In the genomic region with DNA sequence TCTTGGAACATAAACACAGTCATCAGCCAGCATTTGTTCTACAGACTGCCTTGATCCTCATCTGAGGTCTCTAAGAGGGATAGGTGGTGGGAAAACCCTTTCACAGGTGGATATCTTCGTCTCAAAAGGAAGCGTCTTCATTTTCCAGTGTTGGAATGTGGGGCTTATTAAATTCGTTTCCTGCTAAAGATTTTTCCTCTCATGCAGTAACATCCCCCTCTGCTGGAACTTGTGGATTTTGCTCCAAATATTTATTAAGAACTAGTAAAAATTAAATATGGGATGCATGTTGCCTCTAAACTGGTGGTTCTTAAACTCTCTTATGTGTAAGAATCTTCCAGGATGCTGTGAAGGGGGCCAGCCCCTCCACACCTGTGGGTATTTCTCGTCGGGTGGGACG, we compare ENCODE assay signal across 8 cellular contexts. TPM values are rescaled to one million over a fixed set of nuclear protein-coding genes. Genes with fewer than 3 reads are reported as not detected.
DNase-seq lines count a peak whose midpoint lies in the region; ATAC-seq and TF ChIP-seq lines count a peak whose summit lies in the region.

No MANE protein-coding gene starts in this region.

- H3K4me3 Mint-ChIP-seq in CD14-positive monocyte = no peak overlapping the region
- no peak overlapping the region for H3K4me3 Mint-ChIP-seq in activated naive CD8-positive, alpha-beta T cell treated with anti-CD3 and anti-CD28 coated beads for 36 hours

- no peaks in the 10 kb centered on the region for H3K4me1 Mint-ChIP-seq in CD14-positive monocyte
- no peaks in the 10 kb centered on the region for H3K4me1 Mint-ChIP-seq in activated naive CD8-positive, alpha-beta T cell treated with anti-CD3 and anti-CD28 coated beads for 36 hours

- DNase-seq in CD14-positive monocyte (ENCODE audit: low spot score) (no peak), M059J (ENCODE audit: low read depth) (peak; percentile 67), body of pancreas (peak in 1 of 4 donors; percentile 11), mesenchymal stem cell (peak; percentile 67), posterior vena cava (ENCODE audit: low spot score) (no peak)
- no peak for DNase-seq in activated naive CD8-positive, alpha-beta T cell treated with anti-CD3 and anti-CD28 coated beads for 36 hours

- H3K79me1 ChIP-seq in mesenchymal stem cell (replicated peaks; ENCODE audit: low read length, poor library complexity, severe bottlenecking) = no peaks in the 10 kb centered on the region

- no peak for TF ChIP-seq POLR2A in body of pancreas (IDR thresholded peaks at IDR 0.05)

- H3K18ac ChIP-seq in mesenchymal stem cell (ENCODE audit: low read depth in 1 of 2, low read length in 2 of 2) = no peak overlapping the region

- H2AK5ac ChIP-seq in mesenchymal stem cell (ENCODE audit: low read length, severe bottlenecking) = no peak overlapping the region

- no peak overlapping the region for H2BK5ac ChIP-seq in mesenchymal stem cell (ENCODE audit: low read depth, low read length, poor library complexity, severe bottlenecking)

- no peaks in the 10 kb centered on the region for H3K27me3 ChIP-seq in body of pancreas
- peaks cover 5 to 34% of the 10 kb centered on the region in 2 experiments for H3K27me3 ChIP-seq in mesenchymal stem cell (ENCODE audit: control insufficient read depth in 1 of 2, insufficient read depth in 1 of 2, low read length in 2 of 2)

- H3K27ac ChIP-seq in body of pancreas (no peak overlapping the region), mesenchymal stem cell (ENCODE audit: low read length, poor library complexity, severe bottlenecking) (no peak overlapping the region)

- H3K9me3 Mint-ChIP-seq in CD14-positive monocyte = peaks cover 0 to 4% (median 0%) of the 10 kb centered on the region in 7 donors
- no peaks in the 10 kb centered on the region for H3K9me3 Mint-ChIP-seq in activated naive CD8-positive, alpha-beta T cell treated with anti-CD3 and anti-CD28 coated beads for 36 hours

- H4K8ac ChIP-seq in mesenchymal stem cell (ENCODE audit: low read length) = no peak overlapping the region

- H3K9me3 ChIP-seq in body of pancreas = no peaks in the 10 kb centered on the region
- H3K9me3 ChIP-seq in mesenchymal stem cell (ENCODE audit: control insufficient read depth, low read length) = no peaks in the 10 kb centered on the region

- H3K14ac ChIP-seq in mesenchymal stem cell (ENCODE audit: low read length in 2 of 2) = no peak overlapping the region

- H3K4me1 ChIP-seq in body of pancreas (no peaks in the 10 kb centered on the region), mesenchymal stem cell (ENCODE audit: control insufficient read depth, insufficient read depth, low read depth, low read length) (no peaks in the 10 kb centered on the region)

- ATAC-seq in body of pancreas = no peak
- ATAC-seq in HG02642 (IDR thresholded peaks at IDR 0.05; ENCODE audit: poor library complexity, unreplicated experiment) = no peak
- no peak for ATAC-seq in GM19324 (IDR thresholded peaks at IDR 0.05; ENCODE audit: low FRiP score, unreplicated experiment)

- no peak overlapping the region for H3K4ac ChIP-seq in mesenchymal stem cell (ENCODE audit: low read depth in 1 of 2, low read length in 2 of 2)

- peak; percentile 63 for TF ChIP-seq CTCF in CD14-positive monocyte (IDR thresholded peaks at IDR 0.05)
- peak; percentile 10 to 58 (median 40) for TF ChIP-seq CTCF in body of pancreas (IDR thresholded peaks at IDR 0.05)

- H3K4me3 ChIP-seq in body of pancreas = no peak overlapping the region
- no peak overlapping the region for H3K4me3 ChIP-seq in mesenchymal stem cell (ENCODE audit: insufficient read depth in 1 of 2, low read depth in 1 of 2, low read length in 2 of 2)

- H2BK12ac ChIP-seq in mesenchymal stem cell (ENCODE audit: low read length in 2 of 2) = no peak overlapping the region

- intact Hi-C loops in CD14-positive monocyte (cut with micrococcal nuclease) = loop anchor here (5.0 to 10.0 kb wide), 2 partner anchors 52 to 324 kb away; no protein-coding TSS in a partner anchor
- intact Hi-C loops in body of pancreas (cut with DNase I) = no loop called here
- intact Hi-C loops in posterior vena cava (cut with DNase I) = loop anchor here in 1 of 2 donors (5.0 kb wide), 1 partner anchor 52 kb away; no protein-coding TSS in a partner anchor

- H3K27ac Mint-ChIP-seq in CD14-positive monocyte = no peak overlapping the region
- no peak overlapping the region for H3K27ac Mint-ChIP-seq in activated naive CD8-positive, alpha-beta T cell treated with anti-CD3 and anti-CD28 coated beads for 36 hours

- no peak overlapping the region for H2AFZ ChIP-seq in mesenchymal stem cell (ENCODE audit: low read depth, low read length)

- 21 to 25% methylated on average over 6 of the region's 6 CpGs for WGBS in body of pancreas, 2 donors
- WGBS in mesenchymal stem cell = 31% methylated on average over 4 of the region's 6 CpGs

- no peak overlapping the region for H4K91ac ChIP-seq in mesenchymal stem cell (ENCODE audit: low read length)

- peaks cover 1 to 12% (median 6%) of the 10 kb centered on the region in 3 donors for H3K27me3 Mint-ChIP-seq in CD14-positive monocyte (ENCODE audit: low read depth in 3 of 3)
- peaks cover 35% of the 10 kb centered on the region for H3K27me3 Mint-ChIP-seq in activated naive CD8-positive, alpha-beta T cell treated with anti-CD3 and anti-CD28 coated beads for 36 hours

- no peak overlapping the region for H2BK15ac ChIP-seq in mesenchymal stem cell (ENCODE audit: low read depth, poor library complexity, severe bottlenecking)

- no peaks in the 10 kb centered on the region for H3K36me3 Mint-ChIP-seq in CD14-positive monocyte
- no peaks in the 10 kb centered on the region for H3K36me3 Mint-ChIP-seq in activated naive CD8-positive, alpha-beta T cell treated with anti-CD3 and anti-CD28 coated beads for 36 hours

- H3K4me2 ChIP-seq in mesenchymal stem cell (ENCODE audit: low read length, poor library complexity, severe bottlenecking) = no peak overlapping the region

- H3K23ac ChIP-seq in mesenchymal stem cell (ENCODE audit: low read length in 2 of 2) = no peak overlapping the region

- no peak overlapping the region for H3K9ac ChIP-seq in mesenchymal stem cell (ENCODE audit: low read length)

- H3K36me3 ChIP-seq in body of pancreas (replicated peaks in 1 of 2; ENCODE audit: insufficient read depth in 1 of 2, low read depth in 2 of 2) (no peaks in the 10 kb centered on the region), mesenchymal stem cell (ENCODE audit: control insufficient read depth in 1 of 2, insufficient read depth in 2 of 2, low read depth in 1 of 2, low read length in 2 of 2) (no peaks in the 10 kb centered on the region)

- no peak overlapping the region for H2BK120ac ChIP-seq in mesenchymal stem cell (ENCODE audit: low read depth, low read length)

RNA-seq across cellular contexts. Expression of a gene that starts 20.1 kb away (rescaled TPM):
- polyA plus RNA-seq in CD14-positive monocyte = 1 to 10 TPM; 1.2 to 1.3 TPM
- 1.2 and 2.0 TPM in 2 replicates for total RNA-seq in M059J (2014; rRNA removed; shearing (Covaris generic))
- 10 to 100 TPM; 19.2 to 29.3 TPM for total RNA-seq in body of pancreas
- 1.3 TPM for polyA plus RNA-seq in mesenchymal stem cell (2013, experiment 1 of 2)
- 1.2 TPM for polyA plus RNA-seq in mesenchymal stem cell (2013, experiment 2 of 2)
- total RNA-seq in posterior vena cava = 1 to 10 TPM; 5.5 TPM
- 1 to 10 TPM; 2.4 TPM for total RNA-seq in activated naive CD8-positive, alpha-beta T cell treated with anti-CD3 and anti-CD28 coated beads for 36 hours

Comparison
In these comparisons a context has a peak if more than half of its experiments do, and no peak if none do; other contexts are left out.
1. DNase-seq: peak in M059J (single experiment) and mesenchymal stem cell (single experiment); none in CD14-positive monocyte (single experiment), posterior vena cava (single experiment) and activated naive CD8-positive, alpha-beta T cell treated with anti-CD3 and anti-CD28 coated beads for 36 hours (single experiment).